2 cellular contexts compared by ENCODE assay signal in genomic region chr12:119693006-119693405, GRCh38.
TF ChIP-seq lines count a peak whose summit lies in the region.

No MANE protein-coding gene starts in this region.

TF ChIP-seq in HEK293, 187 proteins besides CTCF, POLR2A, EP300 and RAD21 (continued from another document and continues in another):
- TF ChIP-seq PRDM6 (tag by site-specific recombination; IDR thresholded peaks at IDR 0.05), result 0 out of 2 replicates have a peak, but pooled peaks have one; percentile 10
- 0 out of 2 replicates have a peak, but pooled peaks have one; percentile 10 for TF ChIP-seq OSR2 (tag by site-specific recombination; IDR thresholded peaks at IDR 0.05)
- TF ChIP-seq, protein P1, sequence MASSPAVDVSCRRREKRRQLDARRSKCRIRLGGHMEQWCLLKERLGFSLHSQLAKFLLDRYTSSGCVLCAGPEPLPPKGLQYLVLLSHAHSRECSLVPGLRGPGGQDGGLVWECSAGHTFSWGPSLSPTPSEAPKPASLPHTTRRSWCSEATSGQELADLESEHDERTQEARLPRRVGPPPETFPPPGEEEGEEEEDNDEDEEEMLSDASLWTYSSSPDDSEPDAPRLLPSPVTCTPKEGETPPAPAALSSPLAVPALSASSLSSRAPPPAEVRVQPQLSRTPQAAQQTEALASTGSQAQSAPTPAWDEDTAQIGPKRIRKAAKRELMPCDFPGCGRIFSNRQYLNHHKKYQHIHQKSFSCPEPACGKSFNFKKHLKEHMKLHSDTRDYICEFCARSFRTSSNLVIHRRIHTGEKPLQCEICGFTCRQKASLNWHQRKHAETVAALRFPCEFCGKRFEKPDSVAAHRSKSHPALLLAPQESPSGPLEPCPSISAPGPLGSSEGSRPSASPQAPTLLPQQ (tag by site-specific recombination; IDR thresholded peaks at IDR 0.05), result 0 out of 2 replicates have a peak, but pooled peaks have one; percentile 32
- TF ChIP-seq ZSCAN23 (tag by site-specific recombination; IDR thresholded peaks at IDR 0.05), result no peak
- no peak for TF ChIP-seq ATF2 (tag by site-specific recombination; IDR thresholded peaks at IDR 0.05; ENCODE audit: low read depth)
- TF ChIP-seq, protein P2, sequence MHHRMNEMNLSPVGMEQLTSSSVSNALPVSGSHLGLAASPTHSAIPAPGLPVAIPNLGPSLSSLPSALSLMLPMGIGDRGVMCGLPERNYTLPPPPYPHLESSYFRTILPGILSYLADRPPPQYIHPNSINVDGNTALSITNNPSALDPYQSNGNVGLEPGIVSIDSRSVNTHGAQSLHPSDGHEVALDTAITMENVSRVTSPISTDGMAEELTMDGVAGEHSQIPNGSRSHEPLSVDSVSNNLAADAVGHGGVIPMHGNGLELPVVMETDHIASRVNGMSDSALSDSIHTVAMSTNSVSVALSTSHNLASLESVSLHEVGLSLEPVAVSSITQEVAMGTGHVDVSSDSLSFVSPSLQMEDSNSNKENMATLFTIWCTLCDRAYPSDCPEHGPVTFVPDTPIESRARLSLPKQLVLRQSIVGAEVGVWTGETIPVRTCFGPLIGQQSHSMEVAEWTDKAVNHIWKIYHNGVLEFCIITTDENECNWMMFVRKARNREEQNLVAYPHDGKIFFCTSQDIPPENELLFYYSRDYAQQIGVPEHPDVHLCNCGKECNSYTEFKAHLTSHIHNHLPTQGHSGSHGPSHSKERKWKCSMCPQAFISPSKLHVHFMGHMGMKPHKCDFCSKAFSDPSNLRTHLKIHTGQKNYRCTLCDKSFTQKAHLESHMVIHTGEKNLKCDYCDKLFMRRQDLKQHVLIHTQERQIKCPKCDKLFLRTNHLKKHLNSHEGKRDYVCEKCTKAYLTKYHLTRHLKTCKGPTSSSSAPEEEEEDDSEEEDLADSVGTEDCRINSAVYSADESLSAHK (tag by site-specific recombination; IDR thresholded peaks at IDR 0.05), result peak; percentile 37; the same call in 1 of the 2 replicates
- TF ChIP-seq ZNF48 (tag by site-specific recombination; IDR thresholded peaks at IDR 0.05), result no peak
- TF ChIP-seq, protein P3, sequence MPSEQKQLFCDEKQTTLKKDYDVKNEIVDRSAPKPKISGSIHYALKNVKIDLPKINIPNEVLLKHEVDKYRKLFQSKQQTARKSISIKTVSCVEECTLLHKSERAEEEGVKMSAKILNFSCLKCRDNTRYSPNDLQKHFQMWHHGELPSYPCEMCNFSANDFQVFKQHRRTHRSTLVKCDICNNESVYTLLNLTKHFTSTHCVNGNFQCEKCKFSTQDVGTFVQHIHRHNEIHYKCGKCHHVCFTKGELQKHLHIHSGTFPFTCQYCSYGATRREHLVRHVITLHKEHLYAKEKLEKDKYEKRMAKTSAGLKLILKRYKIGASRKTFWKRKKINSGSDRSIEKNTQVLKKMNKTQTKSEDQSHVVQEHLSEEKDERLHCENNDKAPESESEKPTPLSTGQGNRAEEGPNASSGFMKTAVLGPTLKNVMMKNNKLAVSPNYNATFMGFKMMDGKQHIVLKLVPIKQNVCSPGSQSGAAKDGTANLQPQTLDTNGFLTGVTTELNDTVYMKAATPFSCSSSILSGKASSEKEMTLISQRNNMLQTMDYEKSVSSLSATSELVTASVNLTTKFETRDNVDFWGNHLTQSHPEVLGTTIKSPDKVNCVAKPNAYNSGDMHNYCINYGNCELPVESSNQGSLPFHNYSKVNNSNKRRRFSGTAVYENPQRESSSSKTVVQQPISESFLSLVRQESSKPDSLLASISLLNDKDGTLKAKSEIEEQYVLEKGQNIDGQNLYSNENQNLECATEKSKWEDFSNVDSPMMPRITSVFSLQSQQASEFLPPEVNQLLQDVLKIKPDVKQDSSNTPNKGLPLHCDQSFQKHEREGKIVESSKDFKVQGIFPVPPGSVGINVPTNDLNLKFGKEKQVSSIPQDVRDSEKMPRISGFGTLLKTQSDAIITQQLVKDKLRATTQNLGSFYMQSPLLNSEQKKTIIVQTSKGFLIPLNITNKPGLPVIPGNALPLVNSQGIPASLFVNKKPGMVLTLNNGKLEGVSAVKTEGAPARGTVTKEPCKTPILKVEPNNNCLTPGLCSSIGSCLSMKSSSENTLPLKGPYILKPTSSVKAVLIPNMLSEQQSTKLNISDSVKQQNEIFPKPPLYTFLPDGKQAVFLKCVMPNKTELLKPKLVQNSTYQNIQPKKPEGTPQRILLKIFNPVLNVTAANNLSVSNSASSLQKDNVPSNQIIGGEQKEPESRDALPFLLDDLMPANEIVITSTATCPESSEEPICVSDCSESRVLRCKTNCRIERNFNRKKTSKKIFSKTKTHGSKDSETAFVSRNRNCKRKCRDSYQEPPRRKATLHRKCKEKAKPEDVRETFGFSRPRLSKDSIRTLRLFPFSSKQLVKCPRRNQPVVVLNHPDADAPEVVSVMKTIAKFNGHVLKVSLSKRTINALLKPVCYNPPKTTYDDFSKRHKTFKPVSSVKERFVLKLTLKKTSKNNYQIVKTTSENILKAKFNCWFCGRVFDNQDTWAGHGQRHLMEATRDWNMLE (tag by site-specific recombination; conservative IDR thresholded peaks at IDR 0.05; ENCODE audit: low read depth), result no peak

TF ChIP-seq in SK-N-SH treated with all-trans-retinoic acid at 6 μM for 48 hours, 23 proteins besides CTCF, POLR2A, EP300 and RAD21 (continued from another document):
- TF ChIP-seq PATZ1 (CRISPR knock-in tag; IDR thresholded peaks at IDR 0.05; ENCODE audit: borderline replicate concordance), result no peak
- no peak for TF ChIP-seq BACH2 (CRISPR knock-in tag; IDR thresholded peaks at IDR 0.05; ENCODE audit: borderline replicate concordance)
- no peak; the same call in 1 of the 2 replicates for TF ChIP-seq TCF4 (CRISPR knock-in tag; IDR thresholded peaks at IDR 0.05; ENCODE audit: borderline replicate concordance)
- no peak for TF ChIP-seq OSR1 (CRISPR knock-in tag; IDR thresholded peaks at IDR 0.05)
- no peak for TF ChIP-seq POU6F1 (CRISPR knock-in tag; IDR thresholded peaks at IDR 0.05; ENCODE audit: borderline replicate concordance, low read depth)
- TF ChIP-seq ISL1 (CRISPR knock-in tag; IDR thresholded peaks at IDR 0.05), result peak; percentile 94
- no peak for TF ChIP-seq ZNF70 (CRISPR knock-in tag; IDR thresholded peaks at IDR 0.05)
- no peak for TF ChIP-seq CSRNP3 (CRISPR knock-in tag; IDR thresholded peaks at IDR 0.05)
- TF ChIP-seq RARB (CRISPR knock-in tag; IDR thresholded peaks at IDR 0.05), result no peak
- peak; percentile 39; the same call in 1 of the 2 replicates for TF ChIP-seq TOX (CRISPR knock-in tag; IDR thresholded peaks at IDR 0.05; ENCODE audit: borderline replicate concordance)
- no peak for TF ChIP-seq SNAI2 (CRISPR knock-in tag; IDR thresholded peaks at IDR 0.05)
